In genomic region chr2:128474014-128474961, GRCh38 we compare ENCODE assay signal across 15 cellular contexts.
A peak's percentile ranks its signal among the peaks of the same experiment; 100 is the strongest.
DNase-seq lines count a peak whose midpoint lies in the region; ATAC-seq and TF ChIP-seq lines count a peak whose summit lies in the region.
"Had no signal": no experiment of that assay in that cellular context is flagged by ENCODE, and none has a peak within 500 bp of the region (broad histone marks: within the 10 kb centered on the region; RNA-seq: fewer than 3 reads in every experiment).

No MANE protein-coding gene starts in this region.

- H3K4me3 ChIP-seq in right cardiac atrium (ENCODE audit: low read length) (no peak overlapping the region), colonic mucosa (no peak overlapping the region), mucosa of rectum (ENCODE audit: low read length in 2 of 2) (no peak overlapping the region)

- H3K36me3 ChIP-seq in colonic mucosa (no peaks in the 10 kb centered on the region), mucosa of rectum (ENCODE audit: control insufficient read depth in 2 of 2, insufficient read depth in 2 of 2, low read length in 2 of 2) (no peaks in the 10 kb centered on the region)
- H3K36me3 ChIP-seq: neutrophil had no signal

- DNase-seq in right cardiac atrium (no peak), left cardiac atrium (no peak), colonic mucosa (peak; percentile 14), ureter (ENCODE audit: low spot score) (peak; percentile 33), GM10266 (ENCODE audit: extremely low spot score) (no peak)
- DNase-seq: activated naive CD4-positive, alpha-beta T cell treated with anti-CD3 and anti-CD28 coated beads for 36 hours; COR-L47; NCI-H1092 treated with DMSO at 0.1 percent for 48 hours; NCI-H526 treated with DMSO at 0.1 percent for 48 hours; stimulated activated CD4-positive, alpha-beta T cell treated with anti-CD3 and anti-CD28 coated beads, Interleukin-1b, Interleukin-23, amount 100 ng/mL, for 48 hours had no signal

- intact Hi-C loops in right cardiac atrium (cut with DNase I) (no loop called here), left cardiac atrium (cut with DNase I) (loop anchor here in 1 of 2 donors (10.0 kb wide), 1 partner anchor 119 kb away; no protein-coding TSS in a partner anchor), colonic mucosa (cut with DNase I) (no loop called here)

- H3K9ac ChIP-seq in colonic mucosa (ENCODE audit: low read depth in 2 of 2, low read length in 2 of 2), result no peak overlapping the region
- no peak overlapping the region for H3K9ac ChIP-seq in mucosa of rectum (ENCODE audit: low read depth in 1 of 2, low read length in 2 of 2)

- ATAC-seq in right cardiac atrium (peak; percentile 3 to 9), left cardiac atrium (no peak), GM21381 (IDR thresholded peaks at IDR 0.05; ENCODE audit: unreplicated experiment) (no peak), HG03439 (IDR thresholded peaks at IDR 0.05; ENCODE audit: unreplicated experiment) (no peak)

- no peak for TF ChIP-seq CTCF in colonic mucosa (IDR thresholded peaks at IDR 0.05)
- no peak for TF ChIP-seq CTCF in GM10266 (IDR thresholded peaks at IDR 0.05; ENCODE audit: control insufficient read depth, insufficient read depth, low read depth, missing control alignments)

- no peak overlapping the region for H3K27ac ChIP-seq in right cardiac atrium (ENCODE audit: low read length)
- H3K27ac ChIP-seq in colonic mucosa, result no peak overlapping the region
- peak overlapping the region; percentile 32 to 39 for H3K27ac ChIP-seq in mucosa of rectum (ENCODE audit: low read depth in 2 of 2, low read length in 2 of 2)
- H3K27ac ChIP-seq: epithelial cell of prostate, neutrophil had no signal

- H3K4me1 ChIP-seq in right cardiac atrium (ENCODE audit: control insufficient read depth, insufficient read depth, low read length), result peaks cover 2% of the 10 kb centered on the region
- H3K4me1 ChIP-seq in colonic mucosa, result no peaks in the 10 kb centered on the region
- peaks cover 0 to 2% of the 10 kb centered on the region in 2 donors for H3K4me1 ChIP-seq in mucosa of rectum (ENCODE audit: control insufficient read depth in 2 of 2, insufficient read depth in 2 of 2, low read length in 2 of 2)

- H3K9me3 ChIP-seq in right cardiac atrium (ENCODE audit: control insufficient read depth, low read length), result peaks cover 4% of the 10 kb centered on the region
- no peaks in the 10 kb centered on the region for H3K9me3 ChIP-seq in colonic mucosa
- H3K9me3 ChIP-seq in mucosa of rectum (ENCODE audit: control insufficient read depth in 2 of 2, low read length in 2 of 2), result peaks cover 0 to 7% of the 10 kb centered on the region in 2 donors

- H3K27me3 ChIP-seq in right cardiac atrium (ENCODE audit: control insufficient read depth, insufficient read depth), result no peaks in the 10 kb centered on the region
- no peaks in the 10 kb centered on the region for H3K27me3 ChIP-seq in colonic mucosa
- H3K27me3 ChIP-seq in mucosa of rectum (ENCODE audit: control insufficient read depth in 2 of 2, insufficient read depth in 2 of 2, low read length in 2 of 2), result no peaks in the 10 kb centered on the region

- 77% methylated on average over 10 of the region's 10 CpGs for WGBS in right cardiac atrium

Comparison
In these comparisons a context has a peak if more than half of its experiments do, and no peak if none do; other contexts are left out.
1. ATAC-seq: peak in right cardiac atrium (2 of 2); none in left cardiac atrium (0 of 2), GM21381 (single experiment) and HG03439 (single experiment).
2. DNase-seq: peak in colonic mucosa (single experiment) and ureter (single experiment); none in right cardiac atrium (0 of 3), left cardiac atrium (single experiment) and GM10266 (single experiment).
3. H3K27ac ChIP-seq: peak in mucosa of rectum (2 of 2); none in right cardiac atrium (single experiment) and colonic mucosa (single experiment).